ENCODE assay signal across 8 cellular contexts in the genomic region with DNA sequence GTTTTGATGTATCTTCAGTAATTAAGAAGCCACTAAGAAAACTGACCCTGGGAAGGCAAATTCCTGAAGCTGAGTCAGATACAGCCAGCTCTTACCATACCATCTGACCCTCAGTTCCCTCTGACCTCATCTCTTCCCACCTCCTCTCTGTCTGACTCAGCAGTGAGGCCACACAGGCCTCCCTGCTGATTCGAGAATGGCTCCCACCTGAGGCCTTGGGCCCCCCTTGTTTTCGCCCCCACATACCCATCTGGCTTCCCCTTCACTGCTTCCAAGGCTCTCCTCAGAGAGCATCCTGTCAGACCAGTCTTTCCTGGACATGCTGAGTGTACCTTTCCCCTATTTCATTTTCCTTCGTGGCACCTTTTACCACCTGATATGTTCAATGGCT.
DNase-seq lines count a peak whose midpoint lies in the region; ATAC-seq, FAIRE-seq and TF ChIP-seq lines count a peak whose summit lies in the region.

No MANE protein-coding gene starts in this region.

- CTCF ChIA-PET in activated CD8-positive, alpha-beta T cell treated with anti-CD3 and anti-CD28 coated beads, Interleukin-2, amount 10 ng/mL, durations not matched to agents 7 days and 5 days (lab: Charles Lee), result no interaction called here

- H3K27me3 ChIP-seq in right atrium auricular region, result no peaks in the 10 kb centered on the region

- peak overlapping the region; percentile 78 to 80 for H3K27ac ChIP-seq in right atrium auricular region

- no peak for TF ChIP-seq CTCF in AG09319 (IDR thresholded peaks at IDR 0.05; ENCODE audit: low read depth, low read length)
- TF ChIP-seq CTCF in right atrium auricular region (IDR thresholded peaks at IDR 0.05), result no peak

- H3K9me3 Mint-ChIP-seq in activated CD8-positive, alpha-beta T cell treated with anti-CD3 and anti-CD28 coated beads, Interleukin-2, amount 10 ng/mL, durations not matched to agents 7 days and 5 days (ENCODE audit: insufficient read depth), result no peaks in the 10 kb centered on the region

- H3K4me1 ChIP-seq in right atrium auricular region, result peaks cover 0 to 14% of the 10 kb centered on the region in 2 donors

- H3K36me3 ChIP-seq in right atrium auricular region, result no peaks in the 10 kb centered on the region

- no peak overlapping the region for H3K4me3 Mint-ChIP-seq in activated CD8-positive, alpha-beta T cell treated with anti-CD3 and anti-CD28 coated beads, Interleukin-2, amount 10 ng/mL, durations not matched to agents 7 days and 5 days

- no peak for FAIRE-seq in GM19239 (lab: Jason Lieb, UNC)

- H3K27me3 Mint-ChIP-seq in activated CD8-positive, alpha-beta T cell treated with anti-CD3 and anti-CD28 coated beads, Interleukin-2, amount 10 ng/mL, durations not matched to agents 7 days and 5 days (ENCODE audit: low read depth), result peaks cover 5% of the 10 kb centered on the region

- POLR2A ChIA-PET in activated CD8-positive, alpha-beta T cell treated with anti-CD3 and anti-CD28 coated beads, Interleukin-2, amount 10 ng/mL, durations not matched to agents 7 days and 5 days (lab: Charles Lee), result interaction anchor here (0.6 kb wide), 1 partner anchor 672 kb away, joined by 8 read pairs; no protein-coding TSS in a partner anchor

- H3K36me3 Mint-ChIP-seq in activated CD8-positive, alpha-beta T cell treated with anti-CD3 and anti-CD28 coated beads, Interleukin-2, amount 10 ng/mL, durations not matched to agents 7 days and 5 days (ENCODE audit: low read depth), result no peaks in the 10 kb centered on the region

- ATAC-seq in HG03175 (IDR thresholded peaks at IDR 0.05; ENCODE audit: unreplicated experiment), result peak; percentile 78
- ATAC-seq in activated CD8-positive, alpha-beta T cell treated with anti-CD3 and anti-CD28 coated beads, Interleukin-2, amount 10 ng/mL, durations not matched to agents 7 days and 5 days, result peak; percentile 51
- peak; percentile 83 for ATAC-seq in stimulated activated naive CD8-positive, alpha-beta T cell treated with anti-CD3 and anti-CD28 coated beads, Interleukin-15, Interleukin-2, amounts not matched to agents 100 U/mL and 50 U/mL, for 24 hours

- H3K4me1 Mint-ChIP-seq in activated CD8-positive, alpha-beta T cell treated with anti-CD3 and anti-CD28 coated beads, Interleukin-2, amount 10 ng/mL, durations not matched to agents 7 days and 5 days (ENCODE audit: low read depth), result peaks cover 14% of the 10 kb centered on the region

- no peak overlapping the region for H3K4me3 ChIP-seq in right atrium auricular region

- H3K9me3 ChIP-seq in right atrium auricular region, result no peaks in the 10 kb centered on the region

- H3K27ac Mint-ChIP-seq in activated CD8-positive, alpha-beta T cell treated with anti-CD3 and anti-CD28 coated beads, Interleukin-2, amount 10 ng/mL, durations not matched to agents 7 days and 5 days, result peak overlapping the region; percentile 14

- DNase-seq in AG09319 (ENCODE audit: extremely low read depth, low read depth) (peak; percentile 90), GM19239 (ENCODE audit: insufficient read length, low spot score) (peak; percentile 37), right atrium auricular region (ENCODE audit: low spot score) (no peak)
- no peak for DNase-seq in activated CD8-positive, alpha-beta T cell treated with anti-CD3 and anti-CD28 coated beads, Interleukin-2, amount 10 ng/mL, durations not matched to agents 7 days and 5 days
- peak; percentile 30 for DNase-seq in stimulated activated naive CD8-positive, alpha-beta T cell treated with anti-CD3 and anti-CD28 coated beads, Interleukin-15, Interleukin-2, amounts not matched to agents 100 U/mL and 50 U/mL, for 24 hours
- no peak for DNase-seq in activated effector memory CD4-positive, alpha-beta T cell treated with anti-CD3 and anti-CD28 coated beads, Interleukin-2, amount 50 U/mL, for 16 hours
- DNase-seq in effector CD4-positive, alpha-beta T cell, result no peak

Comparison
In these comparisons a context has a peak if more than half of its experiments do, and no peak if none do; other contexts are left out.
1. DNase-seq: peak in AG09319 (single experiment), GM19239 (single experiment) and stimulated activated naive CD8-positive, alpha-beta T cell treated with anti-CD3 and anti-CD28 coated beads, Interleukin-15, Interleukin-2, amounts not matched to agents 100 U/mL and 50 U/mL, for 24 hours (single experiment); none in activated CD8-positive, alpha-beta T cell treated with anti-CD3 and anti-CD28 coated beads, Interleukin-2, amount 10 ng/mL, durations not matched to agents 7 days and 5 days (single experiment), right atrium auricular region (single experiment), activated effector memory CD4-positive, alpha-beta T cell treated with anti-CD3 and anti-CD28 coated beads, Interleukin-2, amount 50 U/mL, for 16 hours (single experiment) and effector CD4-positive, alpha-beta T cell (single experiment).
2. Peak in every context shown above with its lines, with median percentiles within 50 percentile points of each other: ATAC-seq.